ENCODE assay signal across 8 cellular contexts in genomic region chr1:18956189-18957135, GRCh38. TPM values are rescaled to one million over a fixed set of nuclear protein-coding genes. Genes with fewer than 3 reads are reported as not detected.
DNase-seq lines count a peak whose midpoint lies in the region; ATAC-seq, FAIRE-seq and TF ChIP-seq lines count a peak whose summit lies in the region.

TSS of gene IFFO2 (minus strand) at chr1:18956676. CDS start at chr1:18956332, 344 bp downstream.

- TF ChIP-seq CTCF in AG04450 (IDR thresholded peaks at IDR 0.05; ENCODE audit: low read depth, low read length) = no peak
- TF ChIP-seq CTCF in kidney (IDR thresholded peaks at IDR 0.05; ENCODE audit: borderline replicate concordance, extremely low read depth, insufficient read depth) = no peak

- H3K27me3 ChIP-seq in AG04450 (ENCODE audit: control insufficient read depth, insufficient read depth, low read length) = peaks cover 11% of the 10 kb centered on the region

- H3K4me1 ChIP-seq in kidney (ENCODE audit: control insufficient read depth in 1 of 2, insufficient read depth in 1 of 2, low read depth in 1 of 2, low read length in 2 of 2) = peaks cover 1 to 22% of the 10 kb centered on the region in 2 donors

- H3K4me3 ChIP-seq in AG04450 (ENCODE audit: low read depth, low read length) (peak within 1 kb of the TSS; percentile 73), kidney (ENCODE audit: low read length in 2 of 2) (peak within 1 kb of the TSS; percentile 71 to 80)

- H3K27ac ChIP-seq in AG04450 (ENCODE audit: low read depth, low read length) (peak within 1 kb of the TSS; percentile 21), kidney (ENCODE audit: low read depth in 2 of 2, low read length in 2 of 2) (peak within 1 kb of the TSS; percentile 52 to 60)

- H3K9me3 ChIP-seq in AG04450 (ENCODE audit: control insufficient read depth, insufficient read depth, low read length) = no peaks in the 10 kb centered on the region
- no peaks in the 10 kb centered on the region for H3K9me3 ChIP-seq in kidney (ENCODE audit: control insufficient read depth in 1 of 2, low read length in 2 of 2)

- ATAC-seq in GM18870 (IDR thresholded peaks at IDR 0.05; ENCODE audit: unreplicated experiment) (peak; percentile 35), HG03103 (IDR thresholded peaks at IDR 0.05; ENCODE audit: low read depth, unreplicated experiment) (peak; percentile 53)

- H3K9ac ChIP-seq in kidney (ENCODE audit: low read length in 2 of 2) = peak within 1 kb of the TSS; percentile 65 to 69

- no peaks in the 10 kb centered on the region for H3K36me3 ChIP-seq in kidney (ENCODE audit: control insufficient read depth in 1 of 2, insufficient read depth in 2 of 2, low read length in 2 of 2)

- FAIRE-seq in kidney (lab: Jason Lieb, UNC) = no peak

- intact Hi-C loops in kidney (cut with DNase I) = no loop called here

- CTCF ChIA-PET in AG04450 (lab: Charles Lee) = interaction anchor here (0.9 to 4.8 kb wide), 3 partner anchors 44 to 55 kb away, joined by 4 to 27 read pairs (median 16); no protein-coding TSS in a partner anchor

- DNase-seq in AG04450 (ENCODE audit: low read depth, low spot score) (peak; percentile 81), NCI-H2227 treated with DMSO at 0.1 percent for 48 hours (lab: John Stamatoyannopoulos, UW) (peak; percentile 95), cerebellar nuclear complex (lab: John Stamatoyannopoulos, UW) (peak; percentile 80 to 95), kidney (peak; percentile 99)
- DNase-seq in activated CD4-positive, alpha-beta T cell treated with anti-CD3 and anti-CD28 coated beads for 1 hour = peak; percentile 98
- peak; percentile 96 to 99 (median 99) for DNase-seq in stimulated activated CD4-positive, alpha-beta T cell treated with anti-CD3 and anti-CD28 coated beads, Interleukin-12 subunit alpha, Interleukin-12 subunit beta, amount 100 ng/mL, for 48 hours (ENCODE audit: low read depth in 2 of 3, low spot score in 1 of 3)

- POLR2A ChIA-PET in AG04450 (lab: Yijun Ruan, JAX) = interaction anchor here (0.6 to 1.8 kb wide), 7 partner anchors 18 to 76 kb away, joined by 3 to 10 read pairs (median 3); partner anchors contain the start of gene ALDH4A1

RNA-seq across cellular contexts. Expression of gene IFFO2, which starts in this region (rescaled TPM):
- polyA plus RNA-seq in AG04450 (2011; rRNA removed) (6.8 and 7.8 TPM in 2 replicates), kidney (ENCODE audit: insufficient read depth, low read depth, low replicate concordance) (7.5 TPM)
- 13.7 and 15.2 TPM in 2 replicates for polyA minus RNA-seq in AG04450 (2011; rRNA and poly(A)+ RNA removed)
- 23.1 TPM for total RNA-seq in kidney

Comparison
In these comparisons a context has a peak if more than half of its experiments do, and no peak if none do; other contexts are left out.
1. Peak in every context shown above with its lines: DNase-seq, ATAC-seq, H3K4me3 ChIP-seq and H3K27ac ChIP-seq.